1 cellular context compared by ENCODE assay signal in the genomic region with DNA sequence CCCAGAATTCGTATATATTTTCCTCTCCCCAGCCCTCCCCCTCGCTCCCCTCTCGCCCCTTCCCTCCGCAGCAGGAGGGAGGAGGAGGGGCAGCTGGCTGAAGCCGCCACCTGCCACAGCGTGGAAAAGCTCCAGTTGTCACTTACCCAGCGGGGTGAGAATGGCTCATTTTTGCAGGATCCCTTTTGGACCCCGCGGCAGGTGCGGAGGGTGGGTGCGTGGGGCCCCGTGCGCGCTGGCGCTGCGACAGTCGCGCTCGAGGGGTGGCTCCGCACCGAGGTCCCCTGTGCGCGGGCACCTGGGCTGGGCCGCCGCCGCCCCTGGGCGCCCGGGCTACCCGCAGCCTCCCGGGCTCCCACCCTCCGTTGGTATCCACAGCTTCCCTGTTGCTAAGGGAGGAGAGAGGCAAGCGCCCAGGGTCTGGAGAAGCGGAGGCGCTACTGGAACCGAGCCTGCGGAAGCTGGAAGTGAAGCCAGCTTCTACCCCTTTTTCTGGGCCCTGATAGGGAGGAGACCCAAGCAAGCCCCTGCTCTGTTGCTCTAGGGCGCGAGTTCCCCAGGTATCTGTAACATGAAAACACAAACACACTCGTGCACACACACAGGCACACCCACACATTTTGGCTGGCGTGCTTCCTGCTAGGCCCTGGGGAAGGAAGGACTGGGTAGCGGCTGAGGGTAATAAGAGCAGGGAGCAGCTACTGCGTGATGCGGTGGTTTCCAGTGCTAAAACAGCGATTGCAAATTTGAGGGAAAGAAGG.
TF ChIP-seq lines count a peak whose summit lies in the region.

TSS of gene ERICH3 (minus strand) at position 442 of the 761 bp plus-strand sequence. CDS start at position 169, 273 bp downstream.

TF ChIP-seq in HEK293, 187 proteins besides CTCF, POLR2A, EP300 and RAD21 (continued from another document):
- TF ChIP-seq ZSCAN18 (tag by site-specific recombination; IDR thresholded peaks at IDR 0.05) (no peak), ZNF596 (tag by site-specific recombination; IDR thresholded peaks at IDR 0.05) (no peak)
